In genomic region chr5:137488516-137488915, GRCh38 we compare ENCODE assay signal across 24 cellular contexts. TPM values are rescaled to one million over a fixed set of nuclear protein-coding genes. Genes with fewer than 3 reads are reported as not detected.
"Had no signal": no experiment of that assay in that cellular context is flagged by ENCODE, and none has a peak within 500 bp of the region (broad histone marks: within the 10 kb centered on the region; RNA-seq: fewer than 3 reads in every experiment).

No MANE protein-coding gene starts in this region.

- DNase-seq: activated CD4-positive, alpha-beta T cell treated with anti-CD3 and anti-CD28 coated beads for 48 hours; activated CD4-positive, alpha-beta T cell treated with anti-CD3 and anti-CD28 coated beads, Interleukin-2, amount 50 U/mL, for 48 hours; activated CD8-positive, alpha-beta memory T cell treated with anti-CD3 and anti-CD28 coated beads for 24 hours; activated effector memory CD4-positive, alpha-beta T cell treated with anti-CD3 and anti-CD28 coated beads, Interleukin-2, amount 50 U/mL, for 16 hours; activated naive CD4-positive, alpha-beta T cell treated with anti-CD3 and anti-CD28 coated beads for 36 hours; activated naive CD8-positive, alpha-beta T cell treated with anti-CD3 and anti-CD28 coated beads for 36 hours; activated T-cell treated with anti-CD3 and anti-CD28 coated beads, Interleukin-2, amount 50 U/mL, for 1 hour; central memory CD4-positive, alpha-beta T cell; dermis blood vessel endothelial cell; effector CD8-positive, alpha-beta T cell; esophagus squamous epithelium; foreskin melanocyte; heart right ventricle; left cardiac atrium; naive B cell; ovary; right lobe of liver; stimulated activated CD4-positive, alpha-beta T cell treated with anti-CD3 and anti-CD28 coated beads, Interleukin-2, amount 100 ng/mL, for 48 hours; stimulated activated naive CD4-positive, alpha-beta T cell treated with Interleukin-2 at 50 U/mL for 16 hours; uterus; WERI-Rb-1 had no signal

- H3K36me3 ChIP-seq: esophagus squamous epithelium, heart right ventricle, ovary, right lobe of liver, uterus, WERI-Rb-1 had no signal

- H3K27ac ChIP-seq: epithelial cell of prostate, esophagus squamous epithelium, heart right ventricle, ovary, right lobe of liver, uterus, WERI-Rb-1 had no signal

- ATAC-seq: activated CD4-positive, CD25-positive, alpha-beta regulatory T cell treated with anti-CD3 and anti-CD28 coated beads, Interleukin-2, amount 50 U/mL, for 24 hours; heart right ventricle; left cardiac atrium; right lobe of liver had no signal

- H3K9me3 ChIP-seq: esophagus squamous epithelium, heart right ventricle, ovary, right lobe of liver, uterus had no signal

- H3K4me1 ChIP-seq: esophagus squamous epithelium, right lobe of liver, uterus had no signal

- H3K4me3 ChIP-seq: esophagus squamous epithelium, heart right ventricle, ovary, right lobe of liver, uterus had no signal

- H3K27me3 ChIP-seq: esophagus squamous epithelium, heart right ventricle, ovary, right lobe of liver, uterus had no signal

RNA-seq across cellular contexts. Expression of gene SPOCK1, which starts 10.6 kb away (rescaled TPM):
- total RNA-seq: activated T-helper 1 cell treated with anti-CD3 and anti-CD28 coated beads, Interleukin-12 subunit alpha, Interleukin-12 subunit beta, Interleukin-2, Interleukin-4 antibody, amounts not matched to agents 30 ng/mL and 10 ng/mL and 1 ng/mL, durations not matched to agents 14 hours and 24 hours and 36 hours had no signal
